ENCODE assay signal across 23 cellular contexts in the genomic region with DNA sequence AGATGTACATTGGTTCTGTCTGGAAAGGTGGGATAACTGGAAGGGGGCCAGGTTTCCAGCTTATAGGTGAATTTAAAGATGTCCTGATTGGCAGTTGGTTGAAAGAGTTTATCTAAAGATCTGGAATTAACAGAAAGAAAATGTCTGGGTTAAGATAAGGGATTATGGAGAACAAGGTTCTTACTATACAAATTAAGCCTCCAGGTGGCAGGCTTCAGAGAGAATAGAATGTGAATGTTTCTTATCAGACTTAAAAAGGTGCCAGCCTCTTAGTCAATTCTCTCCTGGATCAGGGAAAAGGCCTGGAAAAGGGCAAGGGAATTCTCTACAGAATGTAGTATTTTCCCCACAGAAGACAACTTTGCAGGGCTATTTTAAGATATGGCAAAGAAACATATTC. TPM values are rescaled to one million over a fixed set of nuclear protein-coding genes. Genes with fewer than 3 reads are reported as not detected.
DNase-seq lines count a peak whose midpoint lies in the region; ATAC-seq and TF ChIP-seq lines count a peak whose summit lies in the region.
"Had no signal": no experiment of that assay in that cellular context is flagged by ENCODE, and none has a peak within 500 bp of the region (broad histone marks: within the 10 kb centered on the region; RNA-seq: fewer than 3 reads in every experiment).

No MANE protein-coding gene starts in this region.

- H3F3A ChIP-seq in neural progenitor cell (ENCODE audit: low read depth) = no peaks in the 10 kb centered on the region

- no peak overlapping the region for H2AFZ ChIP-seq in neural progenitor cell (replicated peaks)

- H3K27me3 ChIP-seq in neural progenitor cell = no peaks in the 10 kb centered on the region
- H3K27me3 ChIP-seq: ascending aorta; BLaER1 treated with 17β-estradiol and CSF1 and Interleukin-3, amounts not matched to agents 10 nM and 100 nM; colonic mucosa had no signal

- H3K4me1 Mint-ChIP-seq in neural progenitor cell = peaks cover 9% of the 10 kb centered on the region
- H3K4me1 Mint-ChIP-seq in activated T-cell treated with anti-CD3 and anti-CD28 coated beads, Interleukin-2, amount 50 U/mL, for 72 hours (ENCODE audit: low read depth) = no peaks in the 10 kb centered on the region
- H3K4me1 Mint-ChIP-seq: activated naive CD4-positive, alpha-beta T cell treated with anti-CD3 and anti-CD28 coated beads, Interleukin-2, amount 10 ng/mL, durations not matched to agents 7 days and 5 days; IgD-negative memory B cell; stimulated activated memory B cell treated with anti-CD40 and anti-IgM and Interleukin-4, amounts not matched to agents 10 μg/mL and 1 μg/mL and 100 μg/mL, for 72 hours had no signal

- H3K36me3 ChIP-seq in neural progenitor cell = no peaks in the 10 kb centered on the region
- H3K36me3 ChIP-seq: ascending aorta; BLaER1 treated with 17β-estradiol and CSF1 and Interleukin-3, amounts not matched to agents 10 nM and 100 nM; colonic mucosa; thoracic aorta had no signal

- H3K9me3 ChIP-seq in neural progenitor cell (ENCODE audit: low read depth) = no peaks in the 10 kb centered on the region
- H3K9me3 ChIP-seq: ascending aorta; BLaER1 treated with 17β-estradiol and CSF1 and Interleukin-3, amounts not matched to agents 10 nM and 100 nM; colonic mucosa; thoracic aorta had no signal

- no peaks in the 10 kb centered on the region for H3K79me2 ChIP-seq in neural progenitor cell (ENCODE audit: low read depth)

- no peaks in the 10 kb centered on the region for H3K36me3 Mint-ChIP-seq in neural progenitor cell
- no peaks in the 10 kb centered on the region for H3K36me3 Mint-ChIP-seq in activated T-cell treated with anti-CD3 and anti-CD28 coated beads, Interleukin-2, amount 50 U/mL, for 72 hours (ENCODE audit: insufficient read depth in 2 of 2)
- H3K36me3 Mint-ChIP-seq: activated naive CD4-positive, alpha-beta T cell treated with anti-CD3 and anti-CD28 coated beads, Interleukin-2, amount 10 ng/mL, durations not matched to agents 7 days and 5 days; IgD-negative memory B cell; stimulated activated memory B cell treated with anti-CD40 and anti-IgM and Interleukin-4, amounts not matched to agents 10 μg/mL and 1 μg/mL and 100 μg/mL, for 72 hours had no signal

- no peak overlapping the region for H3K9ac ChIP-seq in neural progenitor cell
- H3K9ac ChIP-seq: BLaER1 treated with 17β-estradiol and CSF1 and Interleukin-3, amounts not matched to agents 10 nM and 100 nM had no signal

- no peaks in the 10 kb centered on the region for H4K20me1 ChIP-seq in neural progenitor cell (ENCODE audit: low read depth)
- H4K20me1 ChIP-seq: BLaER1 treated with 17β-estradiol and CSF1 and Interleukin-3, amounts not matched to agents 10 nM and 100 nM had no signal

- DNase-seq in G401 (ENCODE audit: low spot score) (peak; percentile 50), NAMALWA (ENCODE audit: low spot score) (peak; percentile 18), neural progenitor cell (ENCODE audit: low spot score) (peak; percentile 28), COR-L47 (lab: John Stamatoyannopoulos, UW) (no peak)
- DNase-seq in activated T-cell treated with anti-CD3 and anti-CD28 coated beads, Interleukin-2, amount 50 U/mL, for 72 hours = no peak
- DNase-seq: activated CD4-positive, alpha-beta T cell treated with anti-CD3 and anti-CD28 coated beads, Interleukin-2, amount 50 U/mL, for 4 hours; activated naive CD4-positive, alpha-beta T cell treated with anti-CD3 and anti-CD28 coated beads, Interleukin-2, amount 10 ng/mL, durations not matched to agents 7 days and 5 days; colonic mucosa; foreskin fibroblast; midbrain; NCI-H1105; NCI-H2171; NCI-H748 treated with DMSO at 0.1 percent for 48 hours had no signal

- ATAC-seq in activated T-cell treated with anti-CD3 and anti-CD28 coated beads, Interleukin-2, amount 50 U/mL, for 72 hours (replicated peaks in 1 of 2) = no peak
- ATAC-seq in GM21381 (IDR thresholded peaks at IDR 0.05; ENCODE audit: unreplicated experiment) = no peak
- ATAC-seq: stimulated activated memory B cell treated with anti-CD40 and anti-IgM and Interleukin-4, amounts not matched to agents 10 μg/mL and 1 μg/mL and 100 μg/mL, for 72 hours had no signal

- H3K4me1 ChIP-seq in neural progenitor cell = peaks cover 10% of the 10 kb centered on the region
- H3K4me1 ChIP-seq: ascending aorta; BLaER1 treated with 17β-estradiol and CSF1 and Interleukin-3, amounts not matched to agents 10 nM and 100 nM; colonic mucosa had no signal

- no peak overlapping the region for H3K27ac Mint-ChIP-seq in neural progenitor cell
- no peak overlapping the region for H3K27ac Mint-ChIP-seq in activated T-cell treated with anti-CD3 and anti-CD28 coated beads, Interleukin-2, amount 50 U/mL, for 72 hours
- H3K27ac Mint-ChIP-seq: activated naive CD4-positive, alpha-beta T cell treated with anti-CD3 and anti-CD28 coated beads, Interleukin-2, amount 10 ng/mL, durations not matched to agents 7 days and 5 days; IgD-negative memory B cell; stimulated activated memory B cell treated with anti-CD40 and anti-IgM and Interleukin-4, amounts not matched to agents 10 μg/mL and 1 μg/mL and 100 μg/mL, for 72 hours had no signal

- peak; percentile 71 for TF ChIP-seq CTCF in VCaP (conservative IDR thresholded peaks at IDR 0.05)
- TF ChIP-seq CTCF in neural progenitor cell (IDR thresholded peaks at IDR 0.05) = peak; percentile 38

- H3K4me3 ChIP-seq in neural progenitor cell = no peak overlapping the region
- H3K4me3 ChIP-seq: ascending aorta; BLaER1 treated with 17β-estradiol and CSF1 and Interleukin-3, amounts not matched to agents 10 nM and 100 nM; colonic mucosa; thoracic aorta had no signal

- no peaks in the 10 kb centered on the region for H3K9me3 Mint-ChIP-seq in neural progenitor cell
- H3K9me3 Mint-ChIP-seq in activated T-cell treated with anti-CD3 and anti-CD28 coated beads, Interleukin-2, amount 50 U/mL, for 72 hours = peaks cover 10 to 11% of the 10 kb centered on the region in 2 donors

- H3K4me2 ChIP-seq in neural progenitor cell = no peak overlapping the region
- H3K4me2 ChIP-seq: BLaER1 treated with 17β-estradiol and CSF1 and Interleukin-3, amounts not matched to agents 10 nM and 100 nM had no signal

- no peak overlapping the region for H3K4me3 Mint-ChIP-seq in neural progenitor cell
- no peak overlapping the region for H3K4me3 Mint-ChIP-seq in activated T-cell treated with anti-CD3 and anti-CD28 coated beads, Interleukin-2, amount 50 U/mL, for 72 hours
- H3K4me3 Mint-ChIP-seq: activated naive CD4-positive, alpha-beta T cell treated with anti-CD3 and anti-CD28 coated beads, Interleukin-2, amount 10 ng/mL, durations not matched to agents 7 days and 5 days; IgD-negative memory B cell; stimulated activated memory B cell treated with anti-CD40 and anti-IgM and Interleukin-4, amounts not matched to agents 10 μg/mL and 1 μg/mL and 100 μg/mL, for 72 hours had no signal

- H3K27ac ChIP-seq in VCaP (no peak overlapping the region), neural progenitor cell (no peak overlapping the region)
- H3K27ac ChIP-seq: ascending aorta; BLaER1 treated with 17β-estradiol and CSF1 and Interleukin-3, amounts not matched to agents 10 nM and 100 nM; colonic mucosa; HL-60; RWPE1; thoracic aorta had no signal

- in situ Hi-C loops in G401 (cut with HindIII; ENCODE audit: low sequenced_read_pairs) = no loop called here

- peaks cover 2% of the 10 kb centered on the region for H3K27me3 Mint-ChIP-seq in neural progenitor cell (ENCODE audit: insufficient read depth, low read depth)
- H3K27me3 Mint-ChIP-seq in activated T-cell treated with anti-CD3 and anti-CD28 coated beads, Interleukin-2, amount 50 U/mL, for 72 hours (ENCODE audit: low read depth) = no peaks in the 10 kb centered on the region
- H3K27me3 Mint-ChIP-seq: activated naive CD4-positive, alpha-beta T cell treated with anti-CD3 and anti-CD28 coated beads, Interleukin-2, amount 10 ng/mL, durations not matched to agents 7 days and 5 days; IgD-negative memory B cell; stimulated activated memory B cell treated with anti-CD40 and anti-IgM and Interleukin-4, amounts not matched to agents 10 μg/mL and 1 μg/mL and 100 μg/mL, for 72 hours had no signal

RNA-seq across cellular contexts. Expression of a gene that starts 53.1 kb away (rescaled TPM):
- not detected in 2 replicates for total RNA-seq in G401 (2014; rRNA removed; shearing (Covaris generic))
- total RNA-seq in neural progenitor cell (ENCODE audit: low replicate concordance) = 0.17 and 0.22 TPM in 2 replicates
- total RNA-seq in activated T-cell treated with anti-CD3 and anti-CD28 coated beads, Interleukin-2, amount 50 U/mL, for 72 hours = not detected
- total RNA-seq: T-helper 1 cell treated with Interleukin-12 subunit alpha and Interleukin-12 subunit beta and Interleukin-4 antibody, amounts not matched to agents 30 ng/mL and 1 ng/mL, for 36 hours had no signal

Comparison
In these comparisons a context has a peak if more than half of its experiments do, and no peak if none do; other contexts are left out.
1. DNase-seq: peak in G401 (single experiment), NAMALWA (single experiment) and neural progenitor cell (single experiment); none in activated T-cell treated with anti-CD3 and anti-CD28 coated beads, Interleukin-2, amount 50 U/mL, for 72 hours (0 of 2) and COR-L47 (single experiment).